1 cellular context compared by ENCODE assay signal in the genomic region with DNA sequence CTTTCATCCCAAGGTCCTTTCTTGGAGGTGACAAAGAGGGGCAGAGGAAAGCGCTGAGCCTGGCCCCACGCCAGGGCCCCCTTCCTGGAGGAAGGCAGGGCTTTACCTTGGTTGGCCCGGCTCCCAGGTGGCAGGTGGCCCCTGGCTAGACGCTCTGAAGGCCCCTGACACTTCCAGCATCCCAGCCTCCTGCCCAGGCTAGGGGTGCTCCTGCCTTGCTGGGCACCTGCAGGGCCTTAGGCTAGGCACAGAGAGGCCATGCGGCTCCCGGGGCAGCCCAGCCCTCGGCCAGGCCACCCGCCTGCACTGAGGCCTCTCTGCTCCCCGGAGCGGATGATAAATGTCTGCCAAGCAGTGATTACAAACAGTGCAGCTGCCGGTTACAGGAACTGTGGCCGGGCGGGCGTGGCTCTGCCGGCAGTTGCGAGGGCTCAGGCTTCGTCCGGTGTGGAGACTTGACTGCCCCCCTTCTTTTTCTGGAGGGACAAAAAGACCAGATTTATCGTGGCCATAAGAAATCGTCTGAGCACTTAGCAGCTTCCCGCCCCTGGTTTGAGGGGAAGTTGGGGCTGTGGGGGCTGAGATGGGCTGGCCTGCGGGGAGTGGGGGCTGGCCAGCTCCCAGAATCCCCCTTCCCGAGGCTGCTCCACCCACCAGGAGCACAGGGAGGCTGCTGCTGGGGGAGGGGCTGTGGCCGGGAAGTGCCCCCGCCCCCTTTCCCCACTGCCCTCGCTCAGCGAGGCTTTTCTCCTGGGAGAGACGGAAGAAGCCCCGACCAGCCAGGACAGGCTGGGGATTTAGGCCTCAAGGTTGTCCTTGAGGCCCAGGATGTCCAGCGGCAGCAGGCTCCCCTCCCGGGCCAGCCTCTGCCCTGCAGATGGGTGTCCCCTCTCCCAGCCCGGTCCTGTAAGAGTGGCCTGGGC.
TF ChIP-seq lines count a peak whose summit lies in the region.

No MANE protein-coding gene starts in this region.

TF ChIP-seq in SK-N-SH treated with all-trans-retinoic acid at 6 μM for 48 hours, 23 proteins besides CTCF, POLR2A, EP300 and RAD21 (continued from another document):
- TF ChIP-seq, protein P1, sequence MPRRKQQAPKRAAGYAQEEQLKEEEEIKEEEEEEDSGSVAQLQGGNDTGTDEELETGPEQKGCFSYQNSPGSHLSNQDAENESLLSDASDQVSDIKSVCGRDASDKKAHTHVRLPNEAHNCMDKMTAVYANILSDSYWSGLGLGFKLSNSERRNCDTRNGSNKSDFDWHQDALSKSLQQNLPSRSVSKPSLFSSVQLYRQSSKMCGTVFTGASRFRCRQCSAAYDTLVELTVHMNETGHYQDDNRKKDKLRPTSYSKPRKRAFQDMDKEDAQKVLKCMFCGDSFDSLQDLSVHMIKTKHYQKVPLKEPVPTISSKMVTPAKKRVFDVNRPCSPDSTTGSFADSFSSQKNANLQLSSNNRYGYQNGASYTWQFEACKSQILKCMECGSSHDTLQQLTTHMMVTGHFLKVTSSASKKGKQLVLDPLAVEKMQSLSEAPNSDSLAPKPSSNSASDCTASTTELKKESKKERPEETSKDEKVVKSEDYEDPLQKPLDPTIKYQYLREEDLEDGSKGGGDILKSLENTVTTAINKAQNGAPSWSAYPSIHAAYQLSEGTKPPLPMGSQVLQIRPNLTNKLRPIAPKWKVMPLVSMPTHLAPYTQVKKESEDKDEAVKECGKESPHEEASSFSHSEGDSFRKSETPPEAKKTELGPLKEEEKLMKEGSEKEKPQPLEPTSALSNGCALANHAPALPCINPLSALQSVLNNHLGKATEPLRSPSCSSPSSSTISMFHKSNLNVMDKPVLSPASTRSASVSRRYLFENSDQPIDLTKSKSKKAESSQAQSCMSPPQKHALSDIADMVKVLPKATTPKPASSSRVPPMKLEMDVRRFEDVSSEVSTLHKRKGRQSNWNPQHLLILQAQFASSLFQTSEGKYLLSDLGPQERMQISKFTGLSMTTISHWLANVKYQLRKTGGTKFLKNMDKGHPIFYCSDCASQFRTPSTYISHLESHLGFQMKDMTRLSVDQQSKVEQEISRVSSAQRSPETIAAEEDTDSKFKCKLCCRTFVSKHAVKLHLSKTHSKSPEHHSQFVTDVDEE (CRISPR knock-in tag; IDR thresholded peaks at IDR 0.05), result no peak
